26 cellular contexts compared by ENCODE assay signal in genomic region chr13:113083022-113083373, GRCh38. TPM values are rescaled to one million over a fixed set of nuclear protein-coding genes. Genes with fewer than 3 reads are reported as not detected.
"Had no signal": no experiment of that assay in that cellular context is flagged by ENCODE, and none has a peak within 500 bp of the region (broad histone marks: within the 10 kb centered on the region; RNA-seq: fewer than 3 reads in every experiment).

No MANE protein-coding gene starts in this region.

- H3K27me3 Mint-ChIP-seq: activated CD4-positive, alpha-beta memory T cell treated with anti-CD3 and anti-CD28 coated beads, Interleukin-2, amount 10 ng/mL, durations not matched to agents 7 days and 5 days; activated CD4-positive, alpha-beta T cell treated with anti-CD3 and anti-CD28 coated beads, Interleukin-2, amount 10 ng/mL, durations not matched to agents 24 days and 14 days; activated CD8-positive, alpha-beta memory T cell treated with anti-CD3 and anti-CD28 coated beads, Interleukin-2, amount 10 ng/mL, durations not matched to agents 7 days and 5 days; activated naive CD8-positive, alpha-beta T cell treated with anti-CD3 and anti-CD28 coated beads, Interleukin-2, amount 50 U/mL, for 24 hours; naive B cell; stimulated activated naive CD8-positive, alpha-beta T cell treated with anti-CD3 and anti-CD28 coated beads, Interleukin-15, amount 100 ng/mL, for 72 hours had no signal

- H3K9me3 ChIP-seq: body of pancreas, mucosa of descending colon, right lobe of liver, suprapubic skin, vagina had no signal

- H2AFZ ChIP-seq: parathyroid adenoma had no signal

- H3K4me3 Mint-ChIP-seq: activated CD4-positive, alpha-beta memory T cell treated with anti-CD3 and anti-CD28 coated beads, Interleukin-2, amount 10 ng/mL, durations not matched to agents 7 days and 5 days; activated CD4-positive, alpha-beta T cell treated with anti-CD3 and anti-CD28 coated beads, Interleukin-2, amount 10 ng/mL, durations not matched to agents 24 days and 14 days; activated CD8-positive, alpha-beta memory T cell treated with anti-CD3 and anti-CD28 coated beads, Interleukin-2, amount 10 ng/mL, durations not matched to agents 7 days and 5 days; activated naive CD8-positive, alpha-beta T cell treated with anti-CD3 and anti-CD28 coated beads, Interleukin-2, amount 50 U/mL, for 24 hours; immature natural killer cell; naive B cell; stimulated activated effector memory CD8-positive, alpha-beta T cell treated with anti-CD3 and anti-CD28 coated beads, Interleukin-12 subunit alpha, Interleukin-12 subunit beta, amount 100 ng/mL, for 72 hours; stimulated activated naive CD8-positive, alpha-beta T cell treated with anti-CD3 and anti-CD28 coated beads, Interleukin-15, amount 100 ng/mL, for 72 hours had no signal

- H3K9ac ChIP-seq: parathyroid adenoma had no signal

- H3K4me3 ChIP-seq: body of pancreas, coronary artery, mucosa of descending colon, right lobe of liver, skin epidermis, suprapubic skin, vagina had no signal

- H3K36me3 Mint-ChIP-seq: activated CD8-positive, alpha-beta memory T cell treated with anti-CD3 and anti-CD28 coated beads, Interleukin-2, amount 10 ng/mL, durations not matched to agents 7 days and 5 days; immature natural killer cell; stimulated activated effector memory CD8-positive, alpha-beta T cell treated with anti-CD3 and anti-CD28 coated beads, Interleukin-12 subunit alpha, Interleukin-12 subunit beta, amount 100 ng/mL, for 72 hours had no signal

- ATAC-seq: activated CD4-positive, CD25-positive, alpha-beta regulatory T cell treated with anti-CD3 and anti-CD28 coated beads, Interleukin-2, amount 50 U/mL, for 24 hours; activated CD8-positive, alpha-beta memory T cell treated with anti-CD3 and anti-CD28 coated beads, Interleukin-2, amount 10 ng/mL, durations not matched to agents 7 days and 5 days; activated naive CD8-positive, alpha-beta T cell treated with anti-CD3 and anti-CD28 coated beads, Interleukin-2, amount 50 U/mL, for 24 hours; body of pancreas; right lobe of liver; stimulated activated effector memory CD8-positive, alpha-beta T cell treated with anti-CD3 and anti-CD28 coated beads, Interleukin-12 subunit alpha, Interleukin-12 subunit beta, amount 100 ng/mL, for 72 hours; stimulated activated naive CD8-positive, alpha-beta T cell treated with anti-CD3 and anti-CD28 coated beads, Interleukin-15, amount 100 ng/mL, for 72 hours had no signal

- H3K4me1 Mint-ChIP-seq: activated CD4-positive, alpha-beta memory T cell treated with anti-CD3 and anti-CD28 coated beads, Interleukin-2, amount 10 ng/mL, durations not matched to agents 7 days and 5 days; activated CD4-positive, alpha-beta T cell treated with anti-CD3 and anti-CD28 coated beads, Interleukin-2, amount 10 ng/mL, durations not matched to agents 24 days and 14 days; activated CD8-positive, alpha-beta memory T cell treated with anti-CD3 and anti-CD28 coated beads, Interleukin-2, amount 10 ng/mL, durations not matched to agents 7 days and 5 days; activated naive CD8-positive, alpha-beta T cell treated with anti-CD3 and anti-CD28 coated beads, Interleukin-2, amount 50 U/mL, for 24 hours; immature natural killer cell; stimulated activated effector memory CD8-positive, alpha-beta T cell treated with anti-CD3 and anti-CD28 coated beads, Interleukin-12 subunit alpha, Interleukin-12 subunit beta, amount 100 ng/mL, for 72 hours; stimulated activated naive CD8-positive, alpha-beta T cell treated with anti-CD3 and anti-CD28 coated beads, Interleukin-15, amount 100 ng/mL, for 72 hours had no signal

- DNase-seq: activated CD4-positive, alpha-beta memory T cell treated with anti-CD3 and anti-CD28 coated beads, Interleukin-2, amount 10 ng/mL, durations not matched to agents 7 days and 5 days; activated CD4-positive, alpha-beta T cell treated with anti-CD3 and anti-CD28 coated beads, Interleukin-2, amount 10 ng/mL, durations not matched to agents 24 days and 14 days; activated CD8-positive, alpha-beta memory T cell treated with anti-CD3 and anti-CD28 coated beads, Interleukin-2, amount 10 ng/mL, durations not matched to agents 7 days and 5 days; activated effector memory CD4-positive, alpha-beta T cell treated with anti-CD3 and anti-CD28 coated beads, Interleukin-2, amount 50 U/mL, for 16 hours; activated naive CD4-positive, alpha-beta T cell treated with anti-CD3 and anti-CD28 coated beads, Interleukin-2, amount 50 U/mL, for 16 hours; activated naive CD8-positive, alpha-beta T cell treated with anti-CD3 and anti-CD28 coated beads, Interleukin-2, amount 50 U/mL, for 24 hours; activated T-cell treated with anti-CD3 and anti-CD28 coated beads for 4 hours; body of pancreas; central memory CD4-positive, alpha-beta T cell; immature natural killer cell; kidney glomerular epithelial cell; mesendoderm; naive B cell; stimulated activated CD4-positive, alpha-beta T cell treated with anti-CD3 and anti-CD28 coated beads, Interleukin-2, amount 100 ng/mL, for 24 hours; stimulated activated naive CD8-positive, alpha-beta T cell treated with anti-CD3 and anti-CD28 coated beads, Interleukin-15, amount 100 ng/mL, for 72 hours had no signal

- H3K27ac Mint-ChIP-seq: activated CD4-positive, alpha-beta memory T cell treated with anti-CD3 and anti-CD28 coated beads, Interleukin-2, amount 10 ng/mL, durations not matched to agents 7 days and 5 days; activated CD4-positive, alpha-beta T cell treated with anti-CD3 and anti-CD28 coated beads, Interleukin-2, amount 10 ng/mL, durations not matched to agents 24 days and 14 days; activated CD8-positive, alpha-beta memory T cell treated with anti-CD3 and anti-CD28 coated beads, Interleukin-2, amount 10 ng/mL, durations not matched to agents 7 days and 5 days; activated naive CD8-positive, alpha-beta T cell treated with anti-CD3 and anti-CD28 coated beads, Interleukin-2, amount 50 U/mL, for 24 hours; immature natural killer cell; naive B cell; stimulated activated effector memory CD8-positive, alpha-beta T cell treated with anti-CD3 and anti-CD28 coated beads, Interleukin-12 subunit alpha, Interleukin-12 subunit beta, amount 100 ng/mL, for 72 hours; stimulated activated naive CD8-positive, alpha-beta T cell treated with anti-CD3 and anti-CD28 coated beads, Interleukin-15, amount 100 ng/mL, for 72 hours had no signal

- H3K4me1 ChIP-seq: body of pancreas, parathyroid adenoma, right lobe of liver had no signal

- H3K27me3 ChIP-seq: body of pancreas, right lobe of liver, suprapubic skin, vagina had no signal

- H3K27ac ChIP-seq: body of pancreas, coronary artery, epithelial cell of prostate, parathyroid adenoma, right lobe of liver, skin epidermis, suprapubic skin, vagina had no signal

- H3K79me2 ChIP-seq: parathyroid adenoma had no signal

- H3K9me3 Mint-ChIP-seq: activated CD4-positive, alpha-beta memory T cell treated with anti-CD3 and anti-CD28 coated beads, Interleukin-2, amount 10 ng/mL, durations not matched to agents 7 days and 5 days; activated CD4-positive, alpha-beta T cell treated with anti-CD3 and anti-CD28 coated beads, Interleukin-2, amount 10 ng/mL, durations not matched to agents 24 days and 14 days; activated naive CD8-positive, alpha-beta T cell treated with anti-CD3 and anti-CD28 coated beads, Interleukin-2, amount 50 U/mL, for 24 hours; immature natural killer cell; stimulated activated effector memory CD8-positive, alpha-beta T cell treated with anti-CD3 and anti-CD28 coated beads, Interleukin-12 subunit alpha, Interleukin-12 subunit beta, amount 100 ng/mL, for 72 hours; stimulated activated naive CD8-positive, alpha-beta T cell treated with anti-CD3 and anti-CD28 coated beads, Interleukin-15, amount 100 ng/mL, for 72 hours had no signal

RNA-seq across cellular contexts. Expression of gene F7, which starts 22.6 kb away (rescaled TPM):
- total RNA-seq: activated CD4-positive, alpha-beta memory T cell treated with anti-CD3 and anti-CD28 coated beads, Interleukin-2, amount 10 ng/mL, durations not matched to agents 7 days and 5 days; activated CD4-positive, alpha-beta T cell treated with anti-CD3 and anti-CD28 coated beads, Interleukin-2, amount 10 ng/mL, durations not matched to agents 24 days and 14 days; activated CD8-positive, alpha-beta memory T cell treated with anti-CD3 and anti-CD28 coated beads, Interleukin-2, amount 10 ng/mL, durations not matched to agents 7 days and 5 days; body of pancreas; suprapubic skin; T-helper 2 cell treated with Interferon-gamma antibody and Interleukin-4, amounts not matched to agents 100 ng/mL and 5 ng/mL, for 36 hours; vagina had no signal

RNA-seq across cellular contexts. Expression of gene F10, which starts 39.6 kb away (rescaled TPM):
- total RNA-seq: activated CD4-positive, alpha-beta memory T cell treated with anti-CD3 and anti-CD28 coated beads, Interleukin-2, amount 10 ng/mL, durations not matched to agents 7 days and 5 days; activated CD4-positive, alpha-beta T cell treated with anti-CD3 and anti-CD28 coated beads, Interleukin-2, amount 10 ng/mL, durations not matched to agents 24 days and 14 days; activated CD8-positive, alpha-beta memory T cell treated with anti-CD3 and anti-CD28 coated beads, Interleukin-2, amount 10 ng/mL, durations not matched to agents 7 days and 5 days; T-helper 2 cell treated with Interferon-gamma antibody and Interleukin-4, amounts not matched to agents 100 ng/mL and 5 ng/mL, for 36 hours had no signal
